ENCODE assay signal across 8 cellular contexts in genomic region chrX:39759526-39760224, GRCh38.
DNase-seq lines count a peak whose midpoint lies in the region; ATAC-seq and TF ChIP-seq lines count a peak whose summit lies in the region.
"Had no signal": no experiment of that assay in that cellular context is flagged by ENCODE, and none has a peak within 500 bp of the region (broad histone marks: within the 10 kb centered on the region; RNA-seq: fewer than 3 reads in every experiment).

No MANE protein-coding gene starts in this region.

- H3K27me3 ChIP-seq in left ventricle myocardium inferior (ENCODE audit: low read depth): no peaks in the 10 kb centered on the region

- no peaks in the 10 kb centered on the region for H3K36me3 ChIP-seq in left ventricle myocardium inferior

- H3K27me3 Mint-ChIP-seq in HFFc6 (ENCODE audit: insufficient read depth) (no peaks in the 10 kb centered on the region), natural killer cell (ENCODE audit: low read depth in 2 of 2) (no peaks in the 10 kb centered on the region)
- peaks cover 0 to 6% of the 10 kb centered on the region in 2 donors for H3K27me3 Mint-ChIP-seq in natural killer cell treated with Interleukin-12 subunit alpha and Interleukin-12 subunit beta and Interleukin-15 and Interleukin-18, amount 100 ng/mL, for 72 hours

- intact Hi-C loops in left ventricle myocardium inferior (cut with micrococcal nuclease): no loop called here
- intact Hi-C loops in natural killer cell (cut with micrococcal nuclease): no loop called here

- no peak for DNase-seq in HFFc6
- DNase-seq in T1000 (lab: John Stamatoyannopoulos, UW): peak; percentile 25
- peak; percentile 23 for DNase-seq in left ventricle myocardium inferior
- peak; percentile 43 for DNase-seq in skeletal muscle cell (ENCODE audit: low read depth)
- no peak for DNase-seq in natural killer cell treated with Interleukin-12 subunit alpha and Interleukin-12 subunit beta and Interleukin-15 and Interleukin-18, amount 100 ng/mL, for 72 hours (ENCODE audit: low spot score)
- no peak for DNase-seq in natural killer cell
- DNase-seq in GM20000 (ENCODE audit: low spot score): no peak
- DNase-seq: activated CD4-positive, CD25-positive, alpha-beta regulatory T cell had no signal

- H3K9me3 Mint-ChIP-seq in HFFc6: no peaks in the 10 kb centered on the region
- H3K9me3 Mint-ChIP-seq in natural killer cell treated with Interleukin-12 subunit alpha and Interleukin-12 subunit beta and Interleukin-15 and Interleukin-18, amount 100 ng/mL, for 72 hours: no peaks in the 10 kb centered on the region
- H3K9me3 Mint-ChIP-seq in natural killer cell: no peaks in the 10 kb centered on the region

- H3K4me1 Mint-ChIP-seq in HFFc6 (ENCODE audit: low read depth): peaks cover 48% of the 10 kb centered on the region
- no peaks in the 10 kb centered on the region for H3K4me1 Mint-ChIP-seq in natural killer cell treated with Interleukin-12 subunit alpha and Interleukin-12 subunit beta and Interleukin-15 and Interleukin-18, amount 100 ng/mL, for 72 hours (ENCODE audit: low read depth in 2 of 2)
- H3K4me1 Mint-ChIP-seq in natural killer cell: no peaks in the 10 kb centered on the region

- ATAC-seq in natural killer cell treated with Interleukin-12 subunit alpha and Interleukin-12 subunit beta and Interleukin-15 and Interleukin-18, amount 100 ng/mL, for 72 hours: no peak
- ATAC-seq in natural killer cell: no peak

- no peaks in the 10 kb centered on the region for H3K9me3 ChIP-seq in left ventricle myocardium inferior (replicated peaks)

- H3K4me3 ChIP-seq in left ventricle myocardium inferior: no peak overlapping the region
- H3K4me3 ChIP-seq in skeletal muscle cell (ENCODE audit: low read depth, low read length): no peak overlapping the region

- H3K4me3 Mint-ChIP-seq in HFFc6 (peak overlapping the region; percentile 36; the same call in 1 of the 2 replicates), natural killer cell (no peak overlapping the region)
- H3K4me3 Mint-ChIP-seq in natural killer cell treated with Interleukin-12 subunit alpha and Interleukin-12 subunit beta and Interleukin-15 and Interleukin-18, amount 100 ng/mL, for 72 hours: no peak overlapping the region

- peaks cover 27% of the 10 kb centered on the region for H3K4me1 ChIP-seq in left ventricle myocardium inferior

- H3K27ac Mint-ChIP-seq in HFFc6 (no peak overlapping the region; the same call in 1 of the 2 replicates), natural killer cell (no peak overlapping the region)
- no peak overlapping the region for H3K27ac Mint-ChIP-seq in natural killer cell treated with Interleukin-12 subunit alpha and Interleukin-12 subunit beta and Interleukin-15 and Interleukin-18, amount 100 ng/mL, for 72 hours

- H3K36me3 Mint-ChIP-seq in HFFc6 (ENCODE audit: low read depth) (no peaks in the 10 kb centered on the region), natural killer cell (no peaks in the 10 kb centered on the region)
- no peaks in the 10 kb centered on the region for H3K36me3 Mint-ChIP-seq in natural killer cell treated with Interleukin-12 subunit alpha and Interleukin-12 subunit beta and Interleukin-15 and Interleukin-18, amount 100 ng/mL, for 72 hours

- no peak for TF ChIP-seq CTCF in HFFc6 (IDR thresholded peaks at IDR 0.05)
- no peak for TF ChIP-seq CTCF in left ventricle myocardium inferior (IDR thresholded peaks at IDR 0.05; ENCODE audit: borderline replicate concordance)
- no peak for TF ChIP-seq CTCF in natural killer cell (IDR thresholded peaks at IDR 0.05)
- TF ChIP-seq CTCF in GM20000 (IDR thresholded peaks at IDR 0.05; ENCODE audit: extremely low read depth, missing control alignments): no peak

- peak overlapping the region; percentile 58 for H3K27ac ChIP-seq in left ventricle myocardium inferior (replicated peaks)

Comparison
In these comparisons a context has a peak if more than half of its experiments do, and no peak if none do; other contexts are left out.
1. DNase-seq: peak in T1000 (single experiment), left ventricle myocardium inferior (single experiment) and skeletal muscle cell (single experiment); none in HFFc6 (single experiment), natural killer cell treated with Interleukin-12 subunit alpha and Interleukin-12 subunit beta and Interleukin-15 and Interleukin-18, amount 100 ng/mL, for 72 hours (single experiment), natural killer cell (single experiment) and GM20000 (single experiment).